Comparison of ENCODE assay signal across 13 cellular contexts in genomic region chr16:68642436-68643064, GRCh38. TPM values are rescaled to one million over a fixed set of nuclear protein-coding genes. Genes with fewer than 3 reads are reported as not detected.
A peak's percentile ranks its signal among the peaks of the same experiment; 100 is the strongest.
DNase-seq lines count a peak whose midpoint lies in the region; ATAC-seq and TF ChIP-seq lines count a peak whose summit lies in the region.
"Had no signal": no experiment of that assay in that cellular context is flagged by ENCODE, and none has a peak within 500 bp of the region (broad histone marks: within the 10 kb centered on the region; RNA-seq: fewer than 3 reads in every experiment).

No MANE protein-coding gene starts in this region.

- intact Hi-C loops in heart right ventricle (cut with DNase I) (no loop called here), left ventricle myocardium superior (cut with micrococcal nuclease) (no loop called here), aorta (cut with DNase I) (no loop called here)

- H3K27ac ChIP-seq in heart right ventricle (no peak overlapping the region), urinary bladder (ENCODE audit: low read depth) (no peak overlapping the region), aorta (ENCODE audit: low read depth in 1 of 2, low read length in 2 of 2) (no peak overlapping the region)
- H3K27ac ChIP-seq: gastroesophageal sphincter, SK-N-MC had no signal

- H3K4me3 ChIP-seq in heart right ventricle (peak overlapping the region in 6 of 10 donors; percentile 8 to 37 (median 24)), adipocyte (ENCODE audit: low read length) (no peak overlapping the region), urinary bladder (ENCODE audit: low read depth, low read length) (peak overlapping the region; percentile 16), aorta (ENCODE audit: low read length in 2 of 2) (no peak overlapping the region)
- H3K4me3 ChIP-seq: gastroesophageal sphincter, SK-N-MC had no signal

- H3K9ac ChIP-seq in adipocyte (ENCODE audit: low read length): no peak overlapping the region

- H3K9me3 ChIP-seq in heart right ventricle: no peaks in the 10 kb centered on the region
- no peaks in the 10 kb centered on the region for H3K9me3 ChIP-seq in adipocyte (ENCODE audit: control insufficient read depth, low read length)
- no peaks in the 10 kb centered on the region for H3K9me3 ChIP-seq in aorta (ENCODE audit: control insufficient read depth, low read length)
- H3K9me3 ChIP-seq: gastroesophageal sphincter had no signal

- peaks cover 9 to 66% (median 59%) of the 10 kb centered on the region in 7 donors for H3K27me3 ChIP-seq in heart right ventricle
- peaks cover 46% of the 10 kb centered on the region for H3K27me3 ChIP-seq in adipocyte (replicated peaks; ENCODE audit: control insufficient read depth, insufficient read depth, low read length)
- H3K27me3 ChIP-seq in aorta (ENCODE audit: control insufficient read depth in 1 of 2, insufficient read depth in 2 of 2, low read length in 1 of 2): peaks cover 0 to 2% of the 10 kb centered on the region in 2 donors

- H3K36me3 ChIP-seq in heart right ventricle (no peaks in the 10 kb centered on the region), adipocyte (ENCODE audit: control insufficient read depth, insufficient read depth, low read length, severe bottlenecking) (no peaks in the 10 kb centered on the region), urinary bladder (ENCODE audit: insufficient read depth) (no peaks in the 10 kb centered on the region), aorta (ENCODE audit: control insufficient read depth in 1 of 2, insufficient read depth in 2 of 2, low read length in 1 of 2) (no peaks in the 10 kb centered on the region)
- H3K36me3 ChIP-seq: gastroesophageal sphincter had no signal

- DNase-seq in heart right ventricle: no peak
- no peak for DNase-seq in left ventricle myocardium superior
- DNase-seq in adipocyte (ENCODE audit: low read depth): peak; percentile 35
- peak; percentile 9 for DNase-seq in kidney glomerular epithelial cell (lab: John Stamatoyannopoulos, UW)
- DNase-seq in cerebellar cortex (ENCODE audit: low spot score): no peak
- no peak for DNase-seq in aorta
- DNase-seq: activated T-cell treated with anti-CD3 and anti-CD28 coated beads, Interleukin-2, amount 50 U/mL, for 24 hours; small intestine; substantia nigra had no signal

- no peak for ATAC-seq in heart right ventricle
- no peak for ATAC-seq in left ventricle myocardium superior
- no peak for ATAC-seq in aorta (ENCODE audit: low FRiP score)
- ATAC-seq in HG02981 (IDR thresholded peaks at IDR 0.05; ENCODE audit: unreplicated experiment): no peak
- ATAC-seq: gastroesophageal sphincter had no signal

- WGBS in heart right ventricle, 2 donors: 2 to 3% methylated on average over 50 of the region's 50 CpGs
- WGBS in urinary bladder: 4% methylated on average over 50 of the region's 50 CpGs
- WGBS in aorta, 2 donors: 1% methylated on average over 48 to 50 of the region's 50 CpGs

- H3K4me1 ChIP-seq in heart right ventricle: peaks cover 2 to 29% (median 23%) of the 10 kb centered on the region in 9 donors
- H3K4me1 ChIP-seq in adipocyte (ENCODE audit: control insufficient read depth, insufficient read depth, low read length): peaks cover 2% of the 10 kb centered on the region
- H3K4me1 ChIP-seq in urinary bladder (ENCODE audit: insufficient read depth): no peaks in the 10 kb centered on the region
- no peaks in the 10 kb centered on the region for H3K4me1 ChIP-seq in aorta (ENCODE audit: control insufficient read depth in 1 of 2, insufficient read depth in 2 of 2, low read length in 2 of 2)

- no peak for TF ChIP-seq CTCF in heart right ventricle (IDR thresholded peaks at IDR 0.05)

RNA-seq across cellular contexts. Expression of gene CDH3, which starts 2.6 kb away (rescaled TPM):
- total RNA-seq in heart right ventricle (under 1 TPM in 1 of 10 donors, not detected in 9; 0.71 TPM), left ventricle myocardium superior (0.99 TPM), urinary bladder (5.7 TPM), aorta (under 1 TPM; 0.81 to 0.97 TPM)
- polyA plus RNA-seq in heart right ventricle (under 1 TPM; 0.06 to 0.29 TPM), urinary bladder (2.9 TPM), aorta (under 1 TPM in 1 of 2 donors, not detected in 1; 0.25 TPM)

Comparison
In these comparisons a context has a peak if more than half of its experiments do, and no peak if none do; other contexts are left out.
1. DNase-seq: peak in adipocyte (single experiment) and kidney glomerular epithelial cell (single experiment); none in heart right ventricle (0 of 2), left ventricle myocardium superior (single experiment), cerebellar cortex (single experiment) and aorta (0 of 2).
2. H3K4me3 ChIP-seq: peak in heart right ventricle (6 of 10) and urinary bladder (single experiment); none in adipocyte (single experiment) and aorta (0 of 2).